8 cellular contexts compared by ENCODE assay signal in the genomic region with DNA sequence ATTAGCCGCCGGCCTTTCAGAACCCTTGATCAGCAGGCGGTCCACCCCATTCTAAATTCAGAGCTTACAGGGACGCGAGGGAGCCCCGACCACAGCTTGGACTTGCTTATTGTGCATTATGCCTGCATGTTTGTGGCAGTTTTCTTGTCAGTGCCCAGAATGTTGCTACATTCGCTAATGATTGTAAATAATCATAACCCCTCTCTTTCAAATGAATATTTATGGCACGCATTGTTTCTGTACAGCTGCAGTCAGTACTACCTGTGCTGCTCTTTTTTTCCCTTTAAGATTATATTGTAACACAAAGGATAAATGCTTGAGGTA. TPM values are rescaled to one million over a fixed set of nuclear protein-coding genes. Genes with fewer than 3 reads are reported as not detected.
A peak's percentile ranks its signal among the peaks of the same experiment; 100 is the strongest.
DNase-seq lines count a peak whose midpoint lies in the region; ATAC-seq and TF ChIP-seq lines count a peak whose summit lies in the region.

No MANE protein-coding gene starts in this region.

- no peaks in the 10 kb centered on the region for H3K36me3 ChIP-seq in thyroid gland

- peak in 1 of 6 experiments; percentile 38 for TF ChIP-seq CTCF in thyroid gland (IDR thresholded peaks at IDR 0.05)

- ATAC-seq in stimulated activated naive CD8-positive, alpha-beta T cell treated with anti-CD3 and anti-CD28 coated beads, Interleukin-15, amount 100 ng/mL, for 72 hours, result no peak
- ATAC-seq in GM19324 (IDR thresholded peaks at IDR 0.05; ENCODE audit: low FRiP score, unreplicated experiment) (no peak), GM21423 (IDR thresholded peaks at IDR 0.05; ENCODE audit: unreplicated experiment) (no peak)

- DNase-seq in SHP77 treated with DMSO at 0.1 percent for 48 hours (lab: John Stamatoyannopoulos, UW) (peak; percentile 74), SHP77 (lab: John Stamatoyannopoulos, UW) (no peak), thyroid gland (no peak)
- no peak for DNase-seq in activated T-helper 2 cell treated with anti-CD3 and anti-CD28 coated beads, Interferon-gamma antibody, Interleukin-2, Interleukin-4, amounts not matched to agents 10 μg/mL and 5 μg/mL and 100 μg/mL, durations not matched to agents 14 hours and 24 hours and 36 hours (ENCODE audit: low spot score)
- no peak for DNase-seq in stimulated activated naive CD8-positive, alpha-beta T cell treated with anti-CD3 and anti-CD28 coated beads, Interleukin-15, amount 100 ng/mL, for 72 hours

- WGBS in thyroid gland, 2 donors, result 8 to 23% methylated on average over 3 to 8 of the region's 8 CpGs

- H3K9me3 ChIP-seq in iPS-18c (ENCODE audit: control insufficient read depth, insufficient read depth, low read length) (peaks cover 2% of the 10 kb centered on the region), thyroid gland (no peaks in the 10 kb centered on the region)

- peak overlapping the region; percentile 84 for H3K4me3 Mint-ChIP-seq in activated T-helper 2 cell treated with anti-CD3 and anti-CD28 coated beads, Interferon-gamma antibody, Interleukin-2, Interleukin-4, amounts not matched to agents 10 μg/mL and 5 μg/mL and 100 μg/mL, durations not matched to agents 14 hours and 24 hours and 36 hours (ENCODE audit: low read depth)
- H3K4me3 Mint-ChIP-seq in stimulated activated naive CD8-positive, alpha-beta T cell treated with anti-CD3 and anti-CD28 coated beads, Interleukin-15, amount 100 ng/mL, for 72 hours, result peak overlapping the region; percentile 82 to 86

- intact Hi-C loops in activated T-helper 2 cell treated with anti-CD3 and anti-CD28 coated beads, Interferon-gamma antibody, Interleukin-2, Interleukin-4, amounts not matched to agents 10 μg/mL and 5 μg/mL and 100 μg/mL, durations not matched to agents 14 hours and 24 hours and 36 hours (cut with micrococcal nuclease), result loop anchor here (2.0 to 10.0 kb wide), 3 partner anchors 103 to 866 kb away; a partner anchor contains a TSS
- intact Hi-C loops in thyroid gland (cut with DNase I), result no loop called here

- H3K27ac ChIP-seq in thyroid gland, result no peak overlapping the region

- no peak for TF ChIP-seq POLR2A in thyroid gland (IDR thresholded peaks at IDR 0.05)

- H3K4me3 ChIP-seq in iPS-18c (ENCODE audit: insufficient read depth, low read depth, low read length), result peak overlapping the region; percentile 95; the same call in 1 of the 2 replicates
- H3K4me3 ChIP-seq in thyroid gland (replicated peaks in 1 of 3), result no peak overlapping the region

- H3K4me1 ChIP-seq in thyroid gland, result peaks cover 18 to 26% of the 10 kb centered on the region in 2 donors

- no peaks in the 10 kb centered on the region for H3K9me3 Mint-ChIP-seq in activated T-helper 2 cell treated with anti-CD3 and anti-CD28 coated beads, Interferon-gamma antibody, Interleukin-2, Interleukin-4, amounts not matched to agents 10 μg/mL and 5 μg/mL and 100 μg/mL, durations not matched to agents 14 hours and 24 hours and 36 hours
- no peaks in the 10 kb centered on the region for H3K9me3 Mint-ChIP-seq in stimulated activated naive CD8-positive, alpha-beta T cell treated with anti-CD3 and anti-CD28 coated beads, Interleukin-15, amount 100 ng/mL, for 72 hours

- peaks cover 37% of the 10 kb centered on the region for H3K4me1 Mint-ChIP-seq in activated T-helper 2 cell treated with anti-CD3 and anti-CD28 coated beads, Interferon-gamma antibody, Interleukin-2, Interleukin-4, amounts not matched to agents 10 μg/mL and 5 μg/mL and 100 μg/mL, durations not matched to agents 14 hours and 24 hours and 36 hours (ENCODE audit: low read depth)
- H3K4me1 Mint-ChIP-seq in stimulated activated naive CD8-positive, alpha-beta T cell treated with anti-CD3 and anti-CD28 coated beads, Interleukin-15, amount 100 ng/mL, for 72 hours, result peaks cover 37% of the 10 kb centered on the region

- H3K36me3 Mint-ChIP-seq in activated T-helper 2 cell treated with anti-CD3 and anti-CD28 coated beads, Interferon-gamma antibody, Interleukin-2, Interleukin-4, amounts not matched to agents 10 μg/mL and 5 μg/mL and 100 μg/mL, durations not matched to agents 14 hours and 24 hours and 36 hours (ENCODE audit: low read depth), result peaks cover 14% of the 10 kb centered on the region

- no peaks in the 10 kb centered on the region for H3K27me3 Mint-ChIP-seq in activated T-helper 2 cell treated with anti-CD3 and anti-CD28 coated beads, Interferon-gamma antibody, Interleukin-2, Interleukin-4, amounts not matched to agents 10 μg/mL and 5 μg/mL and 100 μg/mL, durations not matched to agents 14 hours and 24 hours and 36 hours (ENCODE audit: low read depth)
- no peaks in the 10 kb centered on the region for H3K27me3 Mint-ChIP-seq in stimulated activated naive CD8-positive, alpha-beta T cell treated with anti-CD3 and anti-CD28 coated beads, Interleukin-15, amount 100 ng/mL, for 72 hours

- H3K27me3 ChIP-seq in thyroid gland, result no peaks in the 10 kb centered on the region

- H3K27ac Mint-ChIP-seq in activated T-helper 2 cell treated with anti-CD3 and anti-CD28 coated beads, Interferon-gamma antibody, Interleukin-2, Interleukin-4, amounts not matched to agents 10 μg/mL and 5 μg/mL and 100 μg/mL, durations not matched to agents 14 hours and 24 hours and 36 hours, result peak overlapping the region; percentile 46
- H3K27ac Mint-ChIP-seq in stimulated activated naive CD8-positive, alpha-beta T cell treated with anti-CD3 and anti-CD28 coated beads, Interleukin-15, amount 100 ng/mL, for 72 hours, result peak overlapping the region in 1 of 2 donors; percentile 91

RNA-seq across cellular contexts. Expression of a gene that starts 0.3 kb away (rescaled TPM):
- 52.3 and 53.5 TPM in 2 replicates for total RNA-seq in activated T-helper 2 cell treated with anti-CD3 and anti-CD28 coated beads, Interferon-gamma antibody, Interleukin-2, Interleukin-4, amounts not matched to agents 10 μg/mL and 5 μg/mL and 100 μg/mL, durations not matched to agents 14 hours and 24 hours and 36 hours
- total RNA-seq in thyroid gland, result 10 to 100 TPM; 59.9 to 87.8 (median 66.4) TPM

RNA-seq across cellular contexts. Expression of a gene that starts 4.5 kb away (rescaled TPM):
- 44.3 and 46.9 TPM in 2 replicates for total RNA-seq in activated T-helper 2 cell treated with anti-CD3 and anti-CD28 coated beads, Interferon-gamma antibody, Interleukin-2, Interleukin-4, amounts not matched to agents 10 μg/mL and 5 μg/mL and 100 μg/mL, durations not matched to agents 14 hours and 24 hours and 36 hours
- 10 to 100 TPM in 3 of 4 donors, 1 to 10 TPM in 1; 8.7 to 14.3 (median 11.4) TPM for total RNA-seq in thyroid gland

RNA-seq across cellular contexts. Expression of a gene that starts 44.8 kb away (rescaled TPM):
- 0.34 and 0.39 TPM in 2 replicates for total RNA-seq in activated T-helper 2 cell treated with anti-CD3 and anti-CD28 coated beads, Interferon-gamma antibody, Interleukin-2, Interleukin-4, amounts not matched to agents 10 μg/mL and 5 μg/mL and 100 μg/mL, durations not matched to agents 14 hours and 24 hours and 36 hours
- 10 to 100 TPM in 1 of 4 donors, 1 to 10 TPM in 3; 6.1 to 12.8 (median 7.9) TPM for total RNA-seq in thyroid gland
